Comparison of ENCODE assay signal across 1 cellular context in the genomic region with DNA sequence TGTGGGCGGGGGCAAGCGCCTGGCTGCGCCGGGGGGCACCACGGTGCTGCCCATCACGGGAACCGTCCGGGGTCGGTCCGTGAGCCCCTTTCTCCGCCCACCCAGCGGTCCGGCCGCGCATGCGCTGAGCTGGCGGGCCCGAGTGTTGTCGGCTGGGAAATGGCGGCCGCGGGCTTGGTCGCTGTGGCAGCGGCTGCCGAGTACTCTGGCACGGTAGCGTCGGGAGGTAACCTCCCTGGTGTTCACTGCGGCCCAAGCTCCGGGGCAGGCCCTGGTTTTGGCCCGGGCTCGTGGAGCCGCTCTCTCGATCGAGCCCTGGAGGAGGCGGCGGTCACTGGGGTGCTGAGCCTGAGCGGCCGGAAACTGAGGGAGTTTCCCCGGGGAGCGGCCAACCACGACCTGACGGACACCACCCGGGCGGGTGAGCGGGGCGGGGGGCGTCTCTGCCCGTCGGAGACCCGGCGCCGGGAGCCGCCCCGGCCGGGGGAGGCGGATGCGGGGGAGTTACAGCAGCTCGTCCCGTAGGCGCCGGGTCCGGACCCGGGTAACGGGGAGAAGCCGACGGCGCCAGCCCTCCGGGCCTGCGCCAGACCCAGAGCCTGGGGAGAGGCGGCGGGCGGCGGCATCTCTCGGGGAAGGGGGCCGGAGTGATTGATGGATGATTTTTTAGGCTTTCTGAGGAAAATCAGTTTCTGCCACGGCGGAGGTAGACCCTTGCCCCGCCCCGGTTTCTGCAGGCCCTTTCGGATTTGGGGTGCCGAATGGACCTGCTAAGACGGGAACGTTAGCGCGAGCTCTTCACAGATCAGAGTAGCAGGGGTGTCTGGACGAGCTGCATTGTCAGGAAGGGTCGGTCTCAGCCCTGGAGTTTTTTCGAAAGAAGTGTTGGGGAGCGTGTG.
A peak's percentile ranks its signal among the peaks of the same experiment; 100 is the strongest.
TF ChIP-seq lines count a peak whose summit lies in the region.

TSS of gene LRCH3 (plus strand) at position 135 of the 899 bp plus-strand sequence. CDS start at position 160, 25 bp downstream.

TF ChIP-seq in K562, 482 proteins besides CTCF, POLR2A, EP300 and RAD21 (continued from another document and continues in another):
- TF ChIP-seq U2AF1 (optimal IDR thresholded peaks at IDR 0.05; ENCODE audit: low read depth, low read length): peak; percentile 41
- TF ChIP-seq ZNF3 (CRISPR knock-in tag; IDR thresholded peaks at IDR 0.05): no peak
- TF ChIP-seq, protein P1, sequence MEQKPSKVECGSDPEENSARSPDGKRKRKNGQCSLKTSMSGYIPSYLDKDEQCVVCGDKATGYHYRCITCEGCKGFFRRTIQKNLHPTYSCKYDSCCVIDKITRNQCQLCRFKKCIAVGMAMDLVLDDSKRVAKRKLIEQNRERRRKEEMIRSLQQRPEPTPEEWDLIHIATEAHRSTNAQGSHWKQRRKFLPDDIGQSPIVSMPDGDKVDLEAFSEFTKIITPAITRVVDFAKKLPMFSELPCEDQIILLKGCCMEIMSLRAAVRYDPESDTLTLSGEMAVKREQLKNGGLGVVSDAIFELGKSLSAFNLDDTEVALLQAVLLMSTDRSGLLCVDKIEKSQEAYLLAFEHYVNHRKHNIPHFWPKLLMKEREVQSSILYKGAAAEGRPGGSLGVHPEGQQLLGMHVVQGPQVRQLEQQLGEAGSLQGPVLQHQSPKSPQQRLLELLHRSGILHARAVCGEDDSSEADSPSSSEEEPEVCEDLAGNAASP (IDR thresholded peaks at IDR 0.05): no peak
- no peak for TF ChIP-seq SLC30A9 (CRISPR knock-in tag; IDR thresholded peaks at IDR 0.05)
- TF ChIP-seq PHB (CRISPR knock-in tag; IDR thresholded peaks at IDR 0.05): peak; percentile 25; the same call in 1 of the 2 replicates
- TF ChIP-seq ZNF124 (CRISPR knock-in tag; IDR thresholded peaks at IDR 0.05): 0 out of 2 replicates have a peak, but pooled peaks have one; percentile 67
- no peak for TF ChIP-seq TCF3 (CRISPR knock-in tag; IDR thresholded peaks at IDR 0.05)
- TF ChIP-seq XRCC3 (IDR thresholded peaks at IDR 0.05): no peak
- no peak for TF ChIP-seq ZNF41 (CRISPR knock-in tag; conservative IDR thresholded peaks at IDR 0.05)
- TF ChIP-seq ZNF830 (CRISPR knock-in tag; IDR thresholded peaks at IDR 0.05): peak; percentile 84; the same call in 1 of the 2 replicates
- TF ChIP-seq ZNF354B (CRISPR knock-in tag; IDR thresholded peaks at IDR 0.05): no peak
- TF ChIP-seq CBX1 (IDR thresholded peaks at IDR 0.05; ENCODE audit: low read depth): 0 out of 2 replicates have a peak, but pooled peaks have one; percentile 76
- TF ChIP-seq U2AF2 (optimal IDR thresholded peaks at IDR 0.05; ENCODE audit: low read depth, low read length): no peak
- 0 out of 4 replicates have a peak, but pooled peaks of 1 of the 2 experiments have one; percentile 14 for TF ChIP-seq TBL1XR1 (IDR thresholded peaks at IDR 0.05; ENCODE audit: low read length in 2 of 2)
- peak; percentile 64; the same call in 1 of the 2 replicates for TF ChIP-seq FOXP4 (CRISPR knock-in tag; IDR thresholded peaks at IDR 0.05; ENCODE audit: borderline replicate concordance)
- TF ChIP-seq, protein P2, sequence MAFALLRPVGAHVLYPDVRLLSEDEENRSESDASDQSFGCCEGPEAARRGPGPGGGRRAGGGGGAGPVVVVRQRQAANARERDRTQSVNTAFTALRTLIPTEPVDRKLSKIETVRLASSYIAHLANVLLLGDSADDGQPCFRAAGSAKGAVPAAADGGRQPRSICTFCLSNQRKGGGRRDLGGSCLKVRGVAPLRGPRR (CRISPR knock-in tag; IDR thresholded peaks at IDR 0.05): no peak
- TF ChIP-seq SIN3B (IDR thresholded peaks at IDR 0.05; ENCODE audit: low read depth): peak; percentile 45; the same call in 1 of the 2 replicates
- no peak for TF ChIP-seq ZBTB26 (CRISPR knock-in tag; IDR thresholded peaks at IDR 0.05)
- TF ChIP-seq GTF2E2 (tag; IDR thresholded peaks at IDR 0.05): peak; percentile 96
- TF ChIP-seq FIP1L1 (IDR thresholded peaks at IDR 0.05; ENCODE audit: low read depth, low read length, poor library complexity, severe bottlenecking): peak; percentile 86
- TF ChIP-seq ZBTB49 (CRISPR knock-in tag; IDR thresholded peaks at IDR 0.05; ENCODE audit: borderline replicate concordance): 0 out of 2 replicates have a peak, but pooled peaks have one; percentile 34
- TF ChIP-seq MXI1 (IDR thresholded peaks at IDR 0.05; ENCODE audit: low read depth, low read length): no peak
- TF ChIP-seq NFRKB (IDR thresholded peaks at IDR 0.05; ENCODE audit: low read depth): peak; percentile 84
- TF ChIP-seq BHLHE40 (IDR thresholded peaks at IDR 0.05; ENCODE audit: low read length): peak; percentile 21; the same call in 1 of the 2 replicates
- no peak for TF ChIP-seq HNRNPH1 (optimal IDR thresholded peaks at IDR 0.05; ENCODE audit: low read depth, low read length)
- TF ChIP-seq MITF (IDR thresholded peaks at IDR 0.05): no peak
- 0 out of 2 replicates have a peak, but pooled peaks have one; percentile 55 for TF ChIP-seq FOXJ2 (tag; IDR thresholded peaks at IDR 0.05)
- TF ChIP-seq PHF8 (IDR thresholded peaks at IDR 0.05; ENCODE audit: borderline replicate concordance, low read length): peak; percentile 98
- TF ChIP-seq KAT7 (CRISPR knock-in tag; IDR thresholded peaks at IDR 0.05; ENCODE audit: borderline replicate concordance): peak; percentile 63
- 0 out of 2 replicates have a peak, but pooled peaks have one; percentile 34 for TF ChIP-seq CAMTA2 (CRISPR knock-in tag; conservative IDR thresholded peaks at IDR 0.05)
- peak; percentile 55; the same call in 1 of the 2 replicates for TF ChIP-seq ATF7 (IDR thresholded peaks at IDR 0.05)
- TF ChIP-seq KLF6 (CRISPR knock-in tag; IDR thresholded peaks at IDR 0.05; ENCODE audit: borderline replicate concordance): no peak
- no peak for TF ChIP-seq ZNF699 (CRISPR knock-in tag; IDR thresholded peaks at IDR 0.05; ENCODE audit: insufficient replicate concordance)
- TF ChIP-seq AFF4 (CRISPR knock-in tag; IDR thresholded peaks at IDR 0.05): peak; percentile 86; the same call in 1 of the 2 replicates
- peak; percentile 85 for TF ChIP-seq PCBP1 (IDR thresholded peaks at IDR 0.05; ENCODE audit: low read depth, low read length, poor library complexity, severe bottlenecking)
- peak; percentile 94 for TF ChIP-seq RBBP5 (IDR thresholded peaks at IDR 0.05; ENCODE audit: borderline replicate concordance, insufficient read depth, low read length, poor library complexity, severe bottlenecking)
- peak; percentile 21; the same call in 1 of the 2 replicates for TF ChIP-seq ZNF232 (CRISPR knock-in tag; IDR thresholded peaks at IDR 0.05)
- TF ChIP-seq HMGXB4 (CRISPR knock-in tag; IDR thresholded peaks at IDR 0.05): 0 out of 2 replicates have a peak, but pooled peaks have one; percentile 34
- TF ChIP-seq KLF1 (tag; IDR thresholded peaks at IDR 0.05): peak; percentile 63; the same call in 1 of the 2 replicates
- TF ChIP-seq MNT (conservative IDR thresholded peaks at IDR 0.05): peak; percentile 40 to 63; a peak in 3 of 4 replicates
- no peak; the same call in 1 of the 2 replicates for TF ChIP-seq GABPB2 (CRISPR knock-in tag; conservative IDR thresholded peaks at IDR 0.05)
- no peak for TF ChIP-seq ATF1 (CRISPR knock-in tag; IDR thresholded peaks at IDR 0.05)
- TF ChIP-seq ATF1 (tag; IDR thresholded peaks at IDR 0.05): 0 out of 2 replicates have a peak, but pooled peaks have one; percentile 58
- TF ChIP-seq ETV1 (tag; conservative IDR thresholded peaks at IDR 0.05; ENCODE audit: low read depth): peak; percentile 78
